ENCODE assay signal across 22 cellular contexts in genomic region chr2:239693330-239693729, GRCh38.
"Had no signal": no experiment of that assay in that cellular context is flagged by ENCODE, and none has a peak within 500 bp of the region (broad histone marks: within the 10 kb centered on the region; RNA-seq: fewer than 3 reads in every experiment).

No MANE protein-coding gene starts in this region.

- H3K27me3 ChIP-seq: adrenal gland, sigmoid colon, upper lobe of right lung had no signal

- DNase-seq: activated CD4-positive, alpha-beta T cell treated with anti-CD3 and anti-CD28 coated beads for 1 hour; activated CD4-positive, alpha-beta T cell treated with anti-CD3 and anti-CD28 coated beads, Interleukin-2, amount 50 U/mL, for 1 hour; activated CD8-positive, alpha-beta memory T cell treated with anti-CD3 and anti-CD28 coated beads, Interleukin-2, amount 50 U/mL, for 48 hours; activated naive CD4-positive, alpha-beta T cell; activated T-cell treated with anti-CD3 and anti-CD28 coated beads, Interleukin-2, amount 50 U/mL, for 4 hours; central memory CD4-positive, alpha-beta T cell; foreskin fibroblast; left ventricle myocardium inferior; mammary epithelial cell; natural killer cell; sigmoid colon; stimulated activated CD4-positive, alpha-beta T cell treated with anti-CD3 and anti-CD28 coated beads, Interleukin-2, amount 100 ng/mL, for 48 hours; stimulated activated naive CD4-positive, alpha-beta T cell treated with Interleukin-2 at 50 U/mL for 16 hours; T-helper 1 cell; WERI-Rb-1 had no signal

- H2AFZ ChIP-seq: parathyroid adenoma had no signal

- H3K27ac ChIP-seq: adrenal gland, epithelial cell of prostate, left ventricle myocardium inferior, neutrophil, parathyroid adenoma, sigmoid colon, upper lobe of right lung, WERI-Rb-1 had no signal

- H3K36me3 Mint-ChIP-seq: activated naive CD8-positive, alpha-beta T cell; natural killer cell had no signal

- ATAC-seq: activated T-cell treated with anti-CD3 and anti-CD28 coated beads, Interleukin-2, amount 50 U/mL, for 4 hours; natural killer cell; upper lobe of right lung had no signal

- H3K9ac ChIP-seq: parathyroid adenoma had no signal

- H3K27ac Mint-ChIP-seq: activated naive CD8-positive, alpha-beta T cell; activated T-helper 2 cell treated with anti-CD3 and anti-CD28 coated beads, Interferon-gamma antibody, Interleukin-2, Interleukin-4, amounts not matched to agents 10 μg/mL and 5 μg/mL and 100 μg/mL, durations not matched to agents 14 hours and 24 hours and 36 hours; natural killer cell had no signal

- H3K4me1 ChIP-seq: adrenal gland, sigmoid colon had no signal

- H3K79me2 ChIP-seq: parathyroid adenoma had no signal

- H3K4me3 Mint-ChIP-seq: activated naive CD8-positive, alpha-beta T cell; activated T-cell treated with anti-CD3 and anti-CD28 coated beads, Interleukin-2, amount 50 U/mL, for 4 hours; natural killer cell had no signal

- H3K27me3 Mint-ChIP-seq: activated naive CD8-positive, alpha-beta T cell had no signal

- H3K9me3 Mint-ChIP-seq: activated T-cell treated with anti-CD3 and anti-CD28 coated beads, Interleukin-2, amount 50 U/mL, for 4 hours; activated T-helper 2 cell treated with anti-CD3 and anti-CD28 coated beads, Interferon-gamma antibody, Interleukin-2, Interleukin-4, amounts not matched to agents 10 μg/mL and 5 μg/mL and 100 μg/mL, durations not matched to agents 14 hours and 24 hours and 36 hours; natural killer cell had no signal

- H3K4me3 ChIP-seq: adrenal gland, left ventricle myocardium inferior, sigmoid colon, upper lobe of right lung had no signal

- H3K36me3 ChIP-seq: adrenal gland, left ventricle myocardium inferior, neutrophil, sigmoid colon, upper lobe of right lung, WERI-Rb-1 had no signal

- H3K9me3 ChIP-seq: adrenal gland, left ventricle myocardium inferior, neutrophil, sigmoid colon, upper lobe of right lung had no signal
